ENCODE assay signal across 23 cellular contexts in genomic region chr7:44676776-44677175, GRCh38.
DNase-seq lines count a peak whose midpoint lies in the region; ATAC-seq and TF ChIP-seq lines count a peak whose summit lies in the region.
"Had no signal": no experiment of that assay in that cellular context is flagged by ENCODE, and none has a peak within 500 bp of the region (broad histone marks: within the 10 kb centered on the region; RNA-seq: fewer than 3 reads in every experiment).

No MANE protein-coding gene starts in this region.

- no peaks in the 10 kb centered on the region for H3K27me3 Mint-ChIP-seq in stimulated activated naive CD8-positive, alpha-beta T cell treated with anti-CD3 and anti-CD28 coated beads, Interleukin-15, amount 100 ng/mL, for 72 hours
- H3K27me3 Mint-ChIP-seq in T-cell = no peaks in the 10 kb centered on the region
- no peaks in the 10 kb centered on the region for H3K27me3 Mint-ChIP-seq in activated T-cell treated with anti-CD3 and anti-CD28 coated beads, Interleukin-2, amount 50 U/mL, for 72 hours (ENCODE audit: low read depth)
- H3K27me3 Mint-ChIP-seq: IgD-negative memory B cell had no signal

- no peaks in the 10 kb centered on the region for H3K9me3 Mint-ChIP-seq in stimulated activated naive CD8-positive, alpha-beta T cell treated with anti-CD3 and anti-CD28 coated beads, Interleukin-15, amount 100 ng/mL, for 72 hours
- H3K9me3 Mint-ChIP-seq in T-cell = no peaks in the 10 kb centered on the region
- H3K9me3 Mint-ChIP-seq in activated T-cell treated with anti-CD3 and anti-CD28 coated beads, Interleukin-2, amount 50 U/mL, for 72 hours = no peaks in the 10 kb centered on the region
- H3K9me3 Mint-ChIP-seq: GM23338, IgD-negative memory B cell had no signal

- POLR2A ChIA-PET in T-cell (lab: Charles Lee) = no interaction called here

- in situ Hi-C loops in GM13977 (cut with MboI; ENCODE audit: low pct_unique_long_range_greater_than_20kb, low sequenced_read_pairs, unreplicated experiment) = no loop called here

- peaks cover 59% of the 10 kb centered on the region for H3K36me3 Mint-ChIP-seq in T-cell
- peaks cover 4 to 8% of the 10 kb centered on the region in 2 donors for H3K36me3 Mint-ChIP-seq in activated T-cell treated with anti-CD3 and anti-CD28 coated beads, Interleukin-2, amount 50 U/mL, for 72 hours (ENCODE audit: insufficient read depth in 2 of 2)

- H3K4me1 Mint-ChIP-seq in stimulated activated naive CD8-positive, alpha-beta T cell treated with anti-CD3 and anti-CD28 coated beads, Interleukin-15, amount 100 ng/mL, for 72 hours = no peaks in the 10 kb centered on the region
- no peaks in the 10 kb centered on the region for H3K4me1 Mint-ChIP-seq in T-cell
- no peaks in the 10 kb centered on the region for H3K4me1 Mint-ChIP-seq in activated T-cell treated with anti-CD3 and anti-CD28 coated beads, Interleukin-2, amount 50 U/mL, for 72 hours (ENCODE audit: low read depth)
- H3K4me1 Mint-ChIP-seq: GM23338 had no signal

- TF ChIP-seq CTCF in GM13977 (IDR thresholded peaks at IDR 0.05; ENCODE audit: extremely low read depth, insufficient read depth, missing control alignments) (no peak), GM10266 (IDR thresholded peaks at IDR 0.05; ENCODE audit: control insufficient read depth, insufficient read depth, low read depth, missing control alignments) (no peak)

- peak overlapping the region; percentile 3 to 79 for H3K27ac Mint-ChIP-seq in stimulated activated naive CD8-positive, alpha-beta T cell treated with anti-CD3 and anti-CD28 coated beads, Interleukin-15, amount 100 ng/mL, for 72 hours
- peak overlapping the region; percentile 20 to 67 for H3K27ac Mint-ChIP-seq in T-cell
- no peak overlapping the region for H3K27ac Mint-ChIP-seq in activated T-cell treated with anti-CD3 and anti-CD28 coated beads, Interleukin-2, amount 50 U/mL, for 72 hours
- H3K27ac Mint-ChIP-seq: GM23338 had no signal

- intact Hi-C loops in head of caudate nucleus (cut with DNase I) = no loop called here

- ATAC-seq in stimulated activated naive CD8-positive, alpha-beta T cell treated with anti-CD3 and anti-CD28 coated beads, Interleukin-15, amount 100 ng/mL, for 72 hours = no peak
- ATAC-seq in stimulated activated naive CD8-positive, alpha-beta T cell treated with anti-CD3 and anti-CD28 coated beads, Interleukin-15, Interleukin-2, amounts not matched to agents 100 U/mL and 50 U/mL, for 24 hours = no peak
- ATAC-seq in T-cell (replicated peaks in 1 of 4) = no peak
- ATAC-seq in activated T-cell treated with anti-CD3 and anti-CD28 coated beads, Interleukin-2, amount 50 U/mL, for 72 hours (replicated peaks in 1 of 2) = no peak
- ATAC-seq: GM23338, SK-N-SH treated with all-trans-retinoic acid at 6 μM for 48 hours had no signal

- CTCF ChIA-PET in T-cell (lab: Charles Lee) = no interaction called here

- no peak for DNase-seq in stimulated activated naive CD8-positive, alpha-beta T cell treated with anti-CD3 and anti-CD28 coated beads, Interleukin-15, amount 100 ng/mL, for 72 hours
- DNase-seq in stimulated activated naive CD8-positive, alpha-beta T cell treated with anti-CD3 and anti-CD28 coated beads, Interleukin-15, Interleukin-2, amounts not matched to agents 100 U/mL and 50 U/mL, for 24 hours = no peak
- DNase-seq in T-cell (no peak), head of caudate nucleus (peak in 39 of 42 donors; percentile 17 to 84 (median 49)), UCSD-AML1 (lab: John Stamatoyannopoulos, UW; ENCODE audit: unreplicated experiment) (no peak), GM13977 (ENCODE audit: low spot score) (no peak), GM10266 (ENCODE audit: extremely low spot score) (no peak)
- no peak for DNase-seq in activated T-cell treated with anti-CD3 and anti-CD28 coated beads, Interleukin-2, amount 50 U/mL, for 72 hours
- DNase-seq: C1 segment of cervical spinal cord, COR-L47, DMS 273 treated with DMSO at 0.1 percent for 48 hours, DND-41, HCEC 1CT, NCI-H1092 treated with DMSO at 0.1 percent for 48 hours, NCI-H1694, NCI-H2227 treated with DMSO at 0.1 percent for 48 hours, NCI-H510A treated with DMSO at 0.1 percent for 48 hours, NCI-H774, OCI-M1, SHP77 had no signal

- H3K4me3 Mint-ChIP-seq in stimulated activated naive CD8-positive, alpha-beta T cell treated with anti-CD3 and anti-CD28 coated beads, Interleukin-15, amount 100 ng/mL, for 72 hours = no peak overlapping the region
- H3K4me3 Mint-ChIP-seq in T-cell = no peak overlapping the region
- no peak overlapping the region for H3K4me3 Mint-ChIP-seq in activated T-cell treated with anti-CD3 and anti-CD28 coated beads, Interleukin-2, amount 50 U/mL, for 72 hours
- H3K4me3 Mint-ChIP-seq: GM23338, IgD-negative memory B cell had no signal

Comparison
In these comparisons a context has a peak if more than half of its experiments do, and no peak if none do; other contexts are left out.
1. DNase-seq: peak in head of caudate nucleus (39 of 42); none in stimulated activated naive CD8-positive, alpha-beta T cell treated with anti-CD3 and anti-CD28 coated beads, Interleukin-15, amount 100 ng/mL, for 72 hours (0 of 2), stimulated activated naive CD8-positive, alpha-beta T cell treated with anti-CD3 and anti-CD28 coated beads, Interleukin-15, Interleukin-2, amounts not matched to agents 100 U/mL and 50 U/mL, for 24 hours (single experiment), T-cell (0 of 34), UCSD-AML1 (single experiment), GM13977 (single experiment), GM10266 (single experiment) and activated T-cell treated with anti-CD3 and anti-CD28 coated beads, Interleukin-2, amount 50 U/mL, for 72 hours (0 of 2).